Comparison of ENCODE assay signal across 2 cellular contexts in the genomic region with DNA sequence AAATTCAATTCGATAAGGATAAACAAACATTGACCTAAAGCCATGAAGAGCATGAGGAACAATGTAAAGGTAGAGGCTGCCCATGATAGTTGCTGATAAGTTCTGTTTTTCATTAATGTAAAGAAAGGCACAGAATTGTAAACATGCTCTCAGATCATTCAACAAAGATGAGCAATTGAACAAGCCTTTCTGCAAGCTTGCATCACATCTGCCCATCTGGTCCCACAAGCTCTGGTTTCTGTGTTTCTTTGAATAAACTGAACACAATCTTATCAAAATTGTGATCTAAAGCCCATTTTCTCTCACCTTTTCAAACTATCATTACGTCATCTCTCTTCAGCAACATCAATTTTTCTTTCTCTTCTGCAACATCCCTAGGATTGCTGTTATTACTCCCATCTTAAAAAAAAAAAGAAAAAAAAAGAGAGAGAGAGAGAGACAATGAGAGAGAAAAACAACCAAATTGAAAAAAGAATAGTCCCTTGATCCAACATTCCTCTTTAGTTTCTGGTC.
TF ChIP-seq lines count a peak whose summit lies in the region.

No MANE protein-coding gene starts in this region.

TF ChIP-seq in SK-N-SH, 30 proteins besides CTCF, POLR2A, EP300 and RAD21 (continued from another document):
- TF ChIP-seq, protein P1, sequence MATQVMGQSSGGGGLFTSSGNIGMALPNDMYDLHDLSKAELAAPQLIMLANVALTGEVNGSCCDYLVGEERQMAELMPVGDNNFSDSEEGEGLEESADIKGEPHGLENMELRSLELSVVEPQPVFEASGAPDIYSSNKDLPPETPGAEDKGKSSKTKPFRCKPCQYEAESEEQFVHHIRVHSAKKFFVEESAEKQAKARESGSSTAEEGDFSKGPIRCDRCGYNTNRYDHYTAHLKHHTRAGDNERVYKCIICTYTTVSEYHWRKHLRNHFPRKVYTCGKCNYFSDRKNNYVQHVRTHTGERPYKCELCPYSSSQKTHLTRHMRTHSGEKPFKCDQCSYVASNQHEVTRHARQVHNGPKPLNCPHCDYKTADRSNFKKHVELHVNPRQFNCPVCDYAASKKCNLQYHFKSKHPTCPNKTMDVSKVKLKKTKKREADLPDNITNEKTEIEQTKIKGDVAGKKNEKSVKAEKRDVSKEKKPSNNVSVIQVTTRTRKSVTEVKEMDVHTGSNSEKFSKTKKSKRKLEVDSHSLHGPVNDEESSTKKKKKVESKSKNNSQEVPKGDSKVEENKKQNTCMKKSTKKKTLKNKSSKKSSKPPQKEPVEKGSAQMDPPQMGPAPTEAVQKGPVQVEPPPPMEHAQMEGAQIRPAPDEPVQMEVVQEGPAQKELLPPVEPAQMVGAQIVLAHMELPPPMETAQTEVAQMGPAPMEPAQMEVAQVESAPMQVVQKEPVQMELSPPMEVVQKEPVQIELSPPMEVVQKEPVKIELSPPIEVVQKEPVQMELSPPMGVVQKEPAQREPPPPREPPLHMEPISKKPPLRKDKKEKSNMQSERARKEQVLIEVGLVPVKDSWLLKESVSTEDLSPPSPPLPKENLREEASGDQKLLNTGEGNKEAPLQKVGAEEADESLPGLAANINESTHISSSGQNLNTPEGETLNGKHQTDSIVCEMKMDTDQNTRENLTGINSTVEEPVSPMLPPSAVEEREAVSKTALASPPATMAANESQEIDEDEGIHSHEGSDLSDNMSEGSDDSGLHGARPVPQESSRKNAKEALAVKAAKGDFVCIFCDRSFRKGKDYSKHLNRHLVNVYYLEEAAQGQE (IDR thresholded peaks at IDR 0.05; ENCODE audit: low read depth, low read length), result no peak

TF ChIP-seq in SK-N-SH treated with all-trans-retinoic acid at 6 μM for 48 hours, 23 proteins besides CTCF, POLR2A, EP300 and RAD21 (continued from another document):
- TF ChIP-seq, protein P2, sequence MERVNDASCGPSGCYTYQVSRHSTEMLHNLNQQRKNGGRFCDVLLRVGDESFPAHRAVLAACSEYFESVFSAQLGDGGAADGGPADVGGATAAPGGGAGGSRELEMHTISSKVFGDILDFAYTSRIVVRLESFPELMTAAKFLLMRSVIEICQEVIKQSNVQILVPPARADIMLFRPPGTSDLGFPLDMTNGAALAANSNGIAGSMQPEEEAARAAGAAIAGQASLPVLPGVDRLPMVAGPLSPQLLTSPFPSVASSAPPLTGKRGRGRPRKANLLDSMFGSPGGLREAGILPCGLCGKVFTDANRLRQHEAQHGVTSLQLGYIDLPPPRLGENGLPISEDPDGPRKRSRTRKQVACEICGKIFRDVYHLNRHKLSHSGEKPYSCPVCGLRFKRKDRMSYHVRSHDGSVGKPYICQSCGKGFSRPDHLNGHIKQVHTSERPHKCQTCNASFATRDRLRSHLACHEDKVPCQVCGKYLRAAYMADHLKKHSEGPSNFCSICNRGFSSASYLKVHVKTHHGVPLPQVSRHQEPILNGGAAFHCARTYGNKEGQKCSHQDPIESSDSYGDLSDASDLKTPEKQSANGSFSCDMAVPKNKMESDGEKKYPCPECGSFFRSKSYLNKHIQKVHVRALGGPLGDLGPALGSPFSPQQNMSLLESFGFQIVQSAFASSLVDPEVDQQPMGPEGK (CRISPR knock-in tag; IDR thresholded peaks at IDR 0.05; ENCODE audit: borderline replicate concordance), result no peak
- TF ChIP-seq TOX (CRISPR knock-in tag; IDR thresholded peaks at IDR 0.05; ENCODE audit: borderline replicate concordance), result no peak
